Comparison of ENCODE assay signal across 25 cellular contexts in the genomic region with DNA sequence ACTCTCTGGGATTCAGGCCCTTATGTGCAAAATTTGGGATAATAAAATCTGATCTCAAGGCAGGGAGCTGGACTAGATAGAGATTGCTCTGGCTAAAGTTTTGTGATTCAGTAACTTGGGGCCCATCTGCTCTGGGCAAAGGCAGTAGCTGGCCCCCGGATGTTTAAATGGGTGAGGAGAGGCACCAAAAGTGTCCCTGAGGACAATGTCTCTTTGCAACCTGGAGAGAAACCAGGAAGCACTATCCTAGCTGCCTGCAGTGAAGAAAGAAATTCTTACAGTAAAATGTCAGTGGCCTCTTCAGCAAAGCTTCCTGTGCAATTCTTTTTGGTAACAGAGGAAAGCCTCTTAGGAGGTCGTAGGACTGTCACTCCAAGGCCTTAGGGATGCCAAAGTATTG. TPM values are rescaled to one million over a fixed set of nuclear protein-coding genes. Genes with fewer than 3 reads are reported as not detected.
"Had no signal": no experiment of that assay in that cellular context is flagged by ENCODE, and none has a peak within 500 bp of the region (broad histone marks: within the 10 kb centered on the region; RNA-seq: fewer than 3 reads in every experiment).

No MANE protein-coding gene starts in this region.

- H3K27me3 ChIP-seq: colonic mucosa, esophagus squamous epithelium, pancreas, right lobe of liver, testis, tibial nerve had no signal

- H3K4me1 Mint-ChIP-seq: natural killer cell; stimulated activated memory B cell treated with anti-CD40 and anti-IgM and Interleukin-4, amounts not matched to agents 10 μg/mL and 1 μg/mL and 100 μg/mL, for 72 hours had no signal

- H3K4me3 Mint-ChIP-seq: natural killer cell; stimulated activated memory B cell treated with anti-CD40 and anti-IgM and Interleukin-4, amounts not matched to agents 10 μg/mL and 1 μg/mL and 100 μg/mL, for 72 hours; stimulated activated naive CD8-positive, alpha-beta T cell treated with anti-CD3 and anti-CD28 coated beads, Interleukin-15, Interleukin-2, amounts not matched to agents 100 ng/mL and 50 ng/mL, for 24 hours had no signal

- H3K4me1 ChIP-seq: psoas muscle, testis had no signal

- H3K9me3 Mint-ChIP-seq: natural killer cell; neural crest cell; stimulated activated memory B cell treated with anti-CD40 and anti-IgM and Interleukin-4, amounts not matched to agents 10 μg/mL and 1 μg/mL and 100 μg/mL, for 72 hours; stimulated activated naive CD8-positive, alpha-beta T cell treated with anti-CD3 and anti-CD28 coated beads, Interleukin-15, Interleukin-2, amounts not matched to agents 100 ng/mL and 50 ng/mL, for 24 hours had no signal

- H3K27me3 Mint-ChIP-seq: stimulated activated naive CD8-positive, alpha-beta T cell treated with anti-CD3 and anti-CD28 coated beads, Interleukin-15, Interleukin-2, amounts not matched to agents 100 ng/mL and 50 ng/mL, for 24 hours had no signal

- H3K36me3 Mint-ChIP-seq: natural killer cell; stimulated activated memory B cell treated with anti-CD40 and anti-IgM and Interleukin-4, amounts not matched to agents 10 μg/mL and 1 μg/mL and 100 μg/mL, for 72 hours had no signal

- H3K9me3 ChIP-seq: colonic mucosa, esophagus squamous epithelium, gastroesophageal sphincter, pancreas, psoas muscle, right lobe of liver, spleen, testis, tibial nerve had no signal

- H3K4me3 ChIP-seq: colonic mucosa, esophagus squamous epithelium, gastroesophageal sphincter, pancreas, psoas muscle, right lobe of liver, spleen, testis, tibial nerve had no signal

- H3K27ac Mint-ChIP-seq: natural killer cell; stimulated activated memory B cell treated with anti-CD40 and anti-IgM and Interleukin-4, amounts not matched to agents 10 μg/mL and 1 μg/mL and 100 μg/mL, for 72 hours; stimulated activated naive CD8-positive, alpha-beta T cell treated with anti-CD3 and anti-CD28 coated beads, Interleukin-15, Interleukin-2, amounts not matched to agents 100 ng/mL and 50 ng/mL, for 24 hours had no signal

- H3K27ac ChIP-seq: colonic mucosa, esophagus squamous epithelium, gastroesophageal sphincter, pancreas, psoas muscle, right lobe of liver, spleen, testis had no signal

- H3K36me3 ChIP-seq: colonic mucosa, esophagus squamous epithelium, gastroesophageal sphincter, pancreas, right lobe of liver, spleen, tibial nerve had no signal

- FAIRE-seq: islet of Langerhans, pancreas had no signal

- ATAC-seq: gastroesophageal sphincter; natural killer cell; pancreas; psoas muscle; stimulated activated memory B cell treated with anti-CD40 and anti-IgM and Interleukin-4, amounts not matched to agents 10 μg/mL and 1 μg/mL and 100 μg/mL, for 72 hours had no signal

- DNase-seq: colonic mucosa; dermis blood vessel endothelial cell; esophagus squamous epithelium; foreskin fibroblast; hypothalamus; kidney glomerular epithelial cell; natural killer cell; nucleus accumbens; pancreas; psoas muscle; retina; right lobe of liver; spleen; stimulated activated CD4-positive, alpha-beta T cell treated with anti-CD3 and anti-CD28 coated beads, Interleukin-15, amount 100 ng/mL, for 24 hours; stimulated activated CD4-positive, alpha-beta T cell treated with anti-CD3 and anti-CD28 coated beads, Interleukin-1b, Interleukin-23, amount 100 ng/mL, for 48 hours; stimulated activated CD4-positive, alpha-beta T cell treated with anti-CD3 and anti-CD28 coated beads, Interleukin-4, amount 100 ng/mL, for 24 hours; testis had no signal

RNA-seq across cellular contexts. Expression of a gene that starts 54.6 kb away (rescaled TPM):
- total RNA-seq: cerebellum, dermis blood vessel endothelial cell, myocyte, natural killer cell, neural crest cell, right lobe of liver, spleen, tibial nerve had no signal
- polyA plus RNA-seq: psoas muscle had no signal
